Comparison of ENCODE assay signal across 1 cellular context in genomic region chr20:2005831-2006426, GRCh38.
TF ChIP-seq lines count a peak whose summit lies in the region.

No MANE protein-coding gene starts in this region.

TF ChIP-seq in HepG2, 621 proteins besides CTCF, POLR2A, EP300 and RAD21 (continued from another document and continues in another):
- peak; percentile 92; the same call in 1 of the 2 replicates for TF ChIP-seq ZNF276 (CRISPR knock-in tag; IDR thresholded peaks at IDR 0.05; ENCODE audit: low read depth)
- TF ChIP-seq SMARCE1 (IDR thresholded peaks at IDR 0.05; ENCODE audit: borderline replicate concordance) = no peak
- TF ChIP-seq AKAP8 (CRISPR knock-in tag; IDR thresholded peaks at IDR 0.05) = peak; percentile 91; the same call in 1 of the 2 replicates
- peak; percentile 94 for TF ChIP-seq NR0B2 (CRISPR knock-in tag; IDR thresholded peaks at IDR 0.05)
- peak; percentile 84 for TF ChIP-seq GATAD1 (CRISPR knock-in tag; IDR thresholded peaks at IDR 0.05)
- TF ChIP-seq ZBTB14 (CRISPR knock-in tag; IDR thresholded peaks at IDR 0.05) = no peak
- peak; percentile 97 for TF ChIP-seq ZNF879 (CRISPR knock-in tag; IDR thresholded peaks at IDR 0.05)
- TF ChIP-seq, protein P1, sequence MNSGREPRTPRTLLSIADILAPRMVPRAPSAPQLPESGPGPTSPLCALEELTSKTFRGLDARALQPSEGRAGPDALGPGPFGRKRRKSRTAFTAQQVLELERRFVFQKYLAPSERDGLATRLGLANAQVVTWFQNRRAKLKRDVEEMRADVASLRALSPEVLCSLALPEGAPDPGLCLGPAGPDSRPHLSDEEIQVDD (CRISPR knock-in tag; IDR thresholded peaks at IDR 0.05; ENCODE audit: borderline replicate concordance) = peak; percentile 96; the same call in 1 of the 2 replicates
- no peak for TF ChIP-seq ZBTB39 (CRISPR knock-in tag; IDR thresholded peaks at IDR 0.05)
- TF ChIP-seq, protein P2, sequence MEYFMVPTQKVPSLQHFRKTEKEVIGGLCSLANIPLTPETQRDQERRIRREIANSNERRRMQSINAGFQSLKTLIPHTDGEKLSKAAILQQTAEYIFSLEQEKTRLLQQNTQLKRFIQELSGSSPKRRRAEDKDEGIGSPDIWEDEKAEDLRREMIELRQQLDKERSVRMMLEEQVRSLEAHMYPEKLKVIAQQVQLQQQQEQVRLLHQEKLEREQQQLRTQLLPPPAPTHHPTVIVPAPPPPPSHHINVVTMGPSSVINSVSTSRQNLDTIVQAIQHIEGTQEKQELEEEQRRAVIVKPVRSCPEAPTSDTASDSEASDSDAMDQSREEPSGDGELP (IDR thresholded peaks at IDR 0.05; ENCODE audit: borderline replicate concordance, low read depth) = peak; percentile 55; the same call in 1 of the 2 replicates
- peak; percentile 88; the same call in 1 of the 2 replicates for TF ChIP-seq ZNF841 (CRISPR knock-in tag; IDR thresholded peaks at IDR 0.05; ENCODE audit: borderline replicate concordance)
- no peak for TF ChIP-seq BCLAF1 (IDR thresholded peaks at IDR 0.05)
- peak; percentile 97 for TF ChIP-seq KLF12 (CRISPR knock-in tag; IDR thresholded peaks at IDR 0.05; ENCODE audit: borderline replicate concordance)
- TF ChIP-seq KMT2A (CRISPR knock-in tag; IDR thresholded peaks at IDR 0.05) = peak; percentile 77; the same call in 1 of the 2 replicates
- peak; percentile 27; the same call in 1 of the 2 replicates for TF ChIP-seq HCFC1 (IDR thresholded peaks at IDR 0.05; ENCODE audit: low read depth, low read length)
- TF ChIP-seq SMC3 (IDR thresholded peaks at IDR 0.05; ENCODE audit: low read length) = peak; percentile 49; the same call in 1 of the 2 replicates
- TF ChIP-seq PHF8 (CRISPR knock-in tag; IDR thresholded peaks at IDR 0.05) = peak; percentile 59
- TF ChIP-seq ZNF329 (CRISPR knock-in tag; IDR thresholded peaks at IDR 0.05; ENCODE audit: low read depth) = peak; percentile 91
- no peak for TF ChIP-seq ZNF33A (CRISPR knock-in tag; IDR thresholded peaks at IDR 0.05; ENCODE audit: borderline replicate concordance)
- TF ChIP-seq, protein P3, sequence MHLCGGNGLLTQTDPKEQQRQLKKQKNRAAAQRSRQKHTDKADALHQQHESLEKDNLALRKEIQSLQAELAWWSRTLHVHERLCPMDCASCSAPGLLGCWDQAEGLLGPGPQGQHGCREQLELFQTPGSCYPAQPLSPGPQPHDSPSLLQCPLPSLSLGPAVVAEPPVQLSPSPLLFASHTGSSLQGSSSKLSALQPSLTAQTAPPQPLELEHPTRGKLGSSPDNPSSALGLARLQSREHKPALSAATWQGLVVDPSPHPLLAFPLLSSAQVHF (CRISPR knock-in tag; IDR thresholded peaks at IDR 0.05) = peak; percentile 74; the same call in 1 of the 2 replicates
- TF ChIP-seq GTF3A (CRISPR knock-in tag; conservative IDR thresholded peaks at IDR 0.05) = no peak
- TF ChIP-seq, protein P4, sequence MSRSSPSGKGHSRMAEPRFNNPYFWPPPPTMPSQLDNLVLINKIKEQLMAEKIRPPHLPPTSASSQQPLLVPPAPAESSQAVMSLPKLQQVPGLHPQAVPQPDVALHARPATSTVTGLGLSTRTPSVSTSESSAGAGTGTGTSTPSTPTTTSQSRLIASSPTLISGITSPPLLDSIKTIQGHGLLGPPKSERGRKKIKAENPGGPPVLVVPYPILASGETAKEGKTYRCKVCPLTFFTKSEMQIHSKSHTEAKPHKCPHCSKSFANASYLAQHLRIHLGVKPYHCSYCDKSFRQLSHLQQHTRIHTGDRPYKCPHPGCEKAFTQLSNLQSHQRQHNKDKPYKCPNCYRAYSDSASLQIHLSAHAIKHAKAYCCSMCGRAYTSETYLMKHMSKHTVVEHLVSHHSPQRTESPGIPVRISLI (CRISPR knock-in tag; IDR thresholded peaks at IDR 0.05; ENCODE audit: borderline replicate concordance) = no peak
- TF ChIP-seq SMYD3 (CRISPR knock-in tag; IDR thresholded peaks at IDR 0.05) = peak; percentile 99
- no peak for TF ChIP-seq HNRNPL (IDR thresholded peaks at IDR 0.05; ENCODE audit: low read depth, low read length)
- TF ChIP-seq ZNF567 (CRISPR knock-in tag; IDR thresholded peaks at IDR 0.05; ENCODE audit: borderline replicate concordance) = 0 out of 2 replicates have a peak, but pooled peaks have one; percentile 55
- TF ChIP-seq FLYWCH1 (CRISPR knock-in tag; IDR thresholded peaks at IDR 0.05) = 0 out of 2 replicates have a peak, but pooled peaks have one; percentile 98
- peak; percentile 90 for TF ChIP-seq MED1 (CRISPR knock-in tag; IDR thresholded peaks at IDR 0.05)
- TF ChIP-seq ATF7 (IDR thresholded peaks at IDR 0.05) = no peak
- no peak for TF ChIP-seq ATF7 (CRISPR knock-in tag; IDR thresholded peaks at IDR 0.05)
- peak; percentile 99 for TF ChIP-seq ZNF816 (CRISPR knock-in tag; IDR thresholded peaks at IDR 0.05; ENCODE audit: borderline replicate concordance)
- TF ChIP-seq MXD4 (CRISPR knock-in tag; IDR thresholded peaks at IDR 0.05) = peak; percentile 95; the same call in 1 of the 2 replicates
- peak; percentile 58; the same call in 1 of the 2 replicates for TF ChIP-seq DMAP1 (CRISPR knock-in tag; IDR thresholded peaks at IDR 0.05)
- peak; percentile 99 for TF ChIP-seq SATB2 (CRISPR knock-in tag; IDR thresholded peaks at IDR 0.05)
- peak; percentile 96 for TF ChIP-seq ZNF335 (CRISPR knock-in tag; IDR thresholded peaks at IDR 0.05)
- TF ChIP-seq ZNF30 (CRISPR knock-in tag; IDR thresholded peaks at IDR 0.05) = peak; percentile 90
- peak; percentile 99 for TF ChIP-seq EHMT2 (IDR thresholded peaks at IDR 0.05; ENCODE audit: borderline replicate concordance, low read depth, low read length)
- no peak for TF ChIP-seq ZNF550 (CRISPR knock-in tag; IDR thresholded peaks at IDR 0.05; ENCODE audit: borderline replicate concordance)
- TF ChIP-seq NFE2 (CRISPR knock-in tag; IDR thresholded peaks at IDR 0.05) = no peak
- peak; percentile 97 for TF ChIP-seq CAMTA2 (CRISPR knock-in tag; IDR thresholded peaks at IDR 0.05; ENCODE audit: borderline replicate concordance)
- peak; percentile 73 for TF ChIP-seq SP4 (CRISPR knock-in tag; IDR thresholded peaks at IDR 0.05)
- TF ChIP-seq CHCHD3 (CRISPR knock-in tag; IDR thresholded peaks at IDR 0.05) = peak; percentile 86
- peak; percentile 50 for TF ChIP-seq CCAR2 (optimal IDR thresholded peaks at IDR 0.05; ENCODE audit: low read depth, low read length)
- peak; percentile 96 for TF ChIP-seq TFE3 (CRISPR knock-in tag; IDR thresholded peaks at IDR 0.05)
- TF ChIP-seq ZKSCAN1 (IDR thresholded peaks at IDR 0.05; ENCODE audit: low read length) = 0 out of 2 replicates have a peak, but pooled peaks have one; percentile 56
- peak; percentile 92 for TF ChIP-seq ARNTL (CRISPR knock-in tag; IDR thresholded peaks at IDR 0.05)
- TF ChIP-seq ZNF20 (CRISPR knock-in tag; IDR thresholded peaks at IDR 0.05) = peak; percentile 96
- peak; percentile 62; the same call in 1 of the 2 replicates for TF ChIP-seq RXRA (CRISPR knock-in tag; IDR thresholded peaks at IDR 0.05)
- peak; percentile 84 to 100; a peak in 3 of 4 replicates for TF ChIP-seq KLF16 (CRISPR knock-in tag; IDR thresholded peaks at IDR 0.05)
- TF ChIP-seq ZNF281 (CRISPR knock-in tag; IDR thresholded peaks at IDR 0.05; ENCODE audit: borderline replicate concordance) = peak; percentile 88
